16 cellular contexts compared by ENCODE assay signal in the genomic region with DNA sequence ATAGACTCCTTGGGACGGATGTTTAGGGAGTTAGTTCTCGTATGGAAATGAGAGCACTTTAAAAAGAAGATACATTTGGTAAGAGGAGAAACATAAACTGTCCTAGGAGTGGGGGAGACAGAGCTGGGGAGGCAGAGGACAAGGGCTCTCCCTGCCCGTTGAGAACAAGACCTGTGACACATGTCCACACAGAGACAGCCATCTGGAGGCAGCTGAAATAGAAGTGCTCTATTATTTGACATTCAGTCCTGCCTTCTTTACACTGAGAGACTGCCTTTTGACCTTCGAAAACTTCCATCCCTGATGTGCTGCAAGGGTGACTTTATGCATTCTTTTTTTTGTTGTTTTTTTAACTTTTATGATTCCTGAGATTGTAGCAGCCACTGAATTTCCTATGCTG.
DNase-seq lines count a peak whose midpoint lies in the region; ATAC-seq and TF ChIP-seq lines count a peak whose summit lies in the region.
"Had no signal": no experiment of that assay in that cellular context is flagged by ENCODE, and none has a peak within 500 bp of the region (broad histone marks: within the 10 kb centered on the region; RNA-seq: fewer than 3 reads in every experiment).

No MANE protein-coding gene starts in this region.

- H3K36me3 Mint-ChIP-seq in nephron progenitor cell (ENCODE audit: low read depth), result no peaks in the 10 kb centered on the region
- H3K36me3 Mint-ChIP-seq in activated naive CD8-positive, alpha-beta T cell treated with anti-CD3 and anti-CD28 coated beads for 36 hours, result no peaks in the 10 kb centered on the region

- in situ Hi-C loops in G401 (cut with HindIII; ENCODE audit: low sequenced_read_pairs), result no loop called here

- H3K4me1 Mint-ChIP-seq in nephron progenitor cell, result peaks cover 30% of the 10 kb centered on the region
- H3K4me1 Mint-ChIP-seq in activated naive CD8-positive, alpha-beta T cell treated with anti-CD3 and anti-CD28 coated beads for 36 hours, result peaks cover 11% of the 10 kb centered on the region

- no peaks in the 10 kb centered on the region for H3K9me3 Mint-ChIP-seq in nephron progenitor cell
- no peaks in the 10 kb centered on the region for H3K9me3 Mint-ChIP-seq in activated naive CD8-positive, alpha-beta T cell treated with anti-CD3 and anti-CD28 coated beads for 36 hours
- H3K9me3 Mint-ChIP-seq: CD4-positive, alpha-beta T cell; HFFc6 had no signal

- no peak for TF ChIP-seq CTCF in nephron progenitor cell (IDR thresholded peaks at IDR 0.05)

- peak overlapping the region; percentile 47 for H3K27ac Mint-ChIP-seq in nephron progenitor cell
- no peak overlapping the region for H3K27ac Mint-ChIP-seq in activated naive CD8-positive, alpha-beta T cell treated with anti-CD3 and anti-CD28 coated beads for 36 hours
- H3K27ac Mint-ChIP-seq: CD4-positive, alpha-beta T cell; HFFc6 had no signal

- no peaks in the 10 kb centered on the region for H3K27me3 Mint-ChIP-seq in nephron progenitor cell (ENCODE audit: low read depth, poor library complexity)
- H3K27me3 Mint-ChIP-seq in activated naive CD8-positive, alpha-beta T cell treated with anti-CD3 and anti-CD28 coated beads for 36 hours, result no peaks in the 10 kb centered on the region
- H3K27me3 Mint-ChIP-seq: CD4-positive, alpha-beta T cell had no signal

- ATAC-seq in HG02759 (IDR thresholded peaks at IDR 0.05; ENCODE audit: unreplicated experiment), result no peak
- ATAC-seq: A549, HCT116 had no signal

- H3K4me3 Mint-ChIP-seq in nephron progenitor cell, result no peak overlapping the region
- H3K4me3 Mint-ChIP-seq in activated naive CD8-positive, alpha-beta T cell treated with anti-CD3 and anti-CD28 coated beads for 36 hours, result no peak overlapping the region
- H3K4me3 Mint-ChIP-seq: CD4-positive, alpha-beta T cell; HFFc6 had no signal

- DNase-seq in DMS 273 (lab: John Stamatoyannopoulos, UW; ENCODE audit: unreplicated experiment) (peak; percentile 9), DMS 273 treated with DMSO at 0.1 percent for 48 hours (lab: John Stamatoyannopoulos, UW) (no peak), G401 (ENCODE audit: low spot score) (peak; percentile 51), cerebellar cortex (ENCODE audit: low spot score) (peak; percentile 43), nephron progenitor cell (no peak)
- no peak for DNase-seq in activated naive CD8-positive, alpha-beta T cell treated with anti-CD3 and anti-CD28 coated beads for 36 hours
- DNase-seq: AML-193; Caco-2; CD4-positive, alpha-beta T cell; DMS79 treated with DMSO at 0.1 percent for 48 hours; GM23248; H7; HFFc6 had no signal

Comparison
In these comparisons a context has a peak if more than half of its experiments do, and no peak if none do; other contexts are left out.
1. DNase-seq: peak in DMS 273 (single experiment), G401 (single experiment) and cerebellar cortex (single experiment); none in DMS 273 treated with DMSO at 0.1 percent for 48 hours (single experiment), nephron progenitor cell (single experiment) and activated naive CD8-positive, alpha-beta T cell treated with anti-CD3 and anti-CD28 coated beads for 36 hours (single experiment).